In genomic region chr2:193141-193552, GRCh38 we compare ENCODE assay signal across 16 cellular contexts.
DNase-seq lines count a peak whose midpoint lies in the region; ATAC-seq and TF ChIP-seq lines count a peak whose summit lies in the region.
"Had no signal": no experiment of that assay in that cellular context is flagged by ENCODE, and none has a peak within 500 bp of the region (broad histone marks: within the 10 kb centered on the region; RNA-seq: fewer than 3 reads in every experiment).

No MANE protein-coding gene starts in this region.

- peaks cover 13 to 15% of the 10 kb centered on the region in 2 donors for H3K4me1 Mint-ChIP-seq in effector memory CD8-positive, alpha-beta T cell (ENCODE audit: low read depth in 2 of 2)
- H3K4me1 Mint-ChIP-seq in type B pancreatic cell (ENCODE audit: unreplicated experiment) = peaks cover 5% of the 10 kb centered on the region
- H3K4me1 Mint-ChIP-seq: CD4-positive, CD25-positive, alpha-beta regulatory T cell; naive B cell had no signal

- WGBS in IMR-90 (ENCODE audit: extremely low coverage in 2 of 2, insufficient read length in 1 of 2), 2 experiments = 21% methylated on average over 10 of the region's 14 CpGs; no CpG with 5 or more reads in 1 of the 2 experiments
- 81 to 94% methylated on average over 14 of the region's 14 CpGs for WGBS in thyroid gland, 2 donors

- H2BK15ac ChIP-seq in IMR-90 (ENCODE audit: low read depth, low read length) = no peak overlapping the region

- dilution Hi-C loops in IMR-90 (cut with HindIII; ENCODE audit: low sequenced_read_pairs, unreplicated experiment) = no loop called here

- no peak overlapping the region for H3K27ac ChIP-seq in IMR-90 (ENCODE audit: insufficient read depth, low read length)
- no peak overlapping the region for H3K27ac ChIP-seq in thyroid gland
- H3K27ac ChIP-seq: VCaP had no signal

- no peak overlapping the region for H2AFZ ChIP-seq in IMR-90 (replicated peaks; ENCODE audit: low read length, poor library complexity)

- H4K5ac ChIP-seq in IMR-90 (ENCODE audit: low read depth, low read length) = no peak overlapping the region

- no peak overlapping the region for H3K4ac ChIP-seq in IMR-90 (ENCODE audit: low read depth, low read length)

- no peak overlapping the region for H2BK5ac ChIP-seq in IMR-90 (ENCODE audit: low read depth, low read length, poor library complexity, severe bottlenecking)

- H4K8ac ChIP-seq in IMR-90 (ENCODE audit: low read depth in 2 of 2, low read length in 2 of 2) = no peak overlapping the region

- no peak overlapping the region for H3K18ac ChIP-seq in IMR-90 (ENCODE audit: low read depth, low read length)

- no peak overlapping the region for H2AK9ac ChIP-seq in IMR-90 (replicated peaks; ENCODE audit: low read depth, low read length, poor library complexity)

- peaks cover 0 to 5% of the 10 kb centered on the region in 2 donors for H3K27me3 Mint-ChIP-seq in effector memory CD8-positive, alpha-beta T cell
- no peaks in the 10 kb centered on the region for H3K27me3 Mint-ChIP-seq in type B pancreatic cell
- H3K27me3 Mint-ChIP-seq: CD4-positive, CD25-positive, alpha-beta regulatory T cell; naive B cell had no signal

- POLR2A ChIA-PET in BJ (lab: Charles Lee) (no interaction called here), IMR-90 (lab: Charles Lee; ENCODE audit: unreplicated experiment) (no interaction called here)

- H3K36me3 Mint-ChIP-seq in effector memory CD8-positive, alpha-beta T cell (ENCODE audit: insufficient read depth) = no peaks in the 10 kb centered on the region
- no peaks in the 10 kb centered on the region for H3K36me3 Mint-ChIP-seq in type B pancreatic cell
- H3K36me3 Mint-ChIP-seq: CD4-positive, CD25-positive, alpha-beta regulatory T cell; naive B cell had no signal

- TF ChIP-seq POLR2A in IMR-90 (IDR thresholded peaks at IDR 0.05; ENCODE audit: low read depth, low read length) (no peak), thyroid gland (IDR thresholded peaks at IDR 0.05) (no peak)

- peak overlapping the region; percentile 73 to 89 for H3K27ac Mint-ChIP-seq in effector memory CD8-positive, alpha-beta T cell
- H3K27ac Mint-ChIP-seq in type B pancreatic cell = no peak overlapping the region
- H3K27ac Mint-ChIP-seq: naive B cell had no signal

- H2BK120ac ChIP-seq in IMR-90 (ENCODE audit: low read depth, low read length) = no peak overlapping the region

- no peaks in the 10 kb centered on the region for H3K9me1 ChIP-seq in IMR-90 (ENCODE audit: insufficient read depth, low read length)

- H3K23ac ChIP-seq in IMR-90 (ENCODE audit: low read depth, low read length) = no peak overlapping the region

- no peaks in the 10 kb centered on the region for H3K27me3 ChIP-seq in BJ (ENCODE audit: control insufficient read depth, insufficient read depth, low read length)
- no peaks in the 10 kb centered on the region for H3K27me3 ChIP-seq in IMR-90 (ENCODE audit: control insufficient read depth, insufficient read depth, low read length)
- H3K27me3 ChIP-seq in thyroid gland = no peaks in the 10 kb centered on the region

- no peak overlapping the region for H3K9ac ChIP-seq in IMR-90 (ENCODE audit: low read depth, low read length)

- H3K4me1 ChIP-seq in IMR-90 (ENCODE audit: control insufficient read depth, insufficient read depth, low read length) (no peaks in the 10 kb centered on the region), thyroid gland (no peaks in the 10 kb centered on the region)

- no peak for TF ChIP-seq RAD21 in IMR-90 (IDR thresholded peaks at IDR 0.05; ENCODE audit: low read length)

- no peak overlapping the region for H2BK20ac ChIP-seq in IMR-90 (ENCODE audit: low read depth, low read length)

- H3K9me3 Mint-ChIP-seq in effector memory CD8-positive, alpha-beta T cell = peaks cover 3 to 6% of the 10 kb centered on the region in 2 donors
- H3K9me3 Mint-ChIP-seq in type B pancreatic cell = peaks cover 4% of the 10 kb centered on the region

- H3K36me3 ChIP-seq in BJ (ENCODE audit: control insufficient read depth, insufficient read depth, low read length) = no peaks in the 10 kb centered on the region
- no peaks in the 10 kb centered on the region for H3K36me3 ChIP-seq in IMR-90 (ENCODE audit: control insufficient read depth, insufficient read depth, low read length)
- H3K36me3 ChIP-seq in thyroid gland = no peaks in the 10 kb centered on the region

- H3K4me3 Mint-ChIP-seq in effector memory CD8-positive, alpha-beta T cell = peak overlapping the region; percentile 54 to 57
- no peak overlapping the region for H3K4me3 Mint-ChIP-seq in type B pancreatic cell
- H3K4me3 Mint-ChIP-seq: CD4-positive, CD25-positive, alpha-beta regulatory T cell; naive B cell had no signal

- no peak overlapping the region for H3K14ac ChIP-seq in IMR-90 (replicated peaks; ENCODE audit: low read depth, low read length)

- H4K91ac ChIP-seq in IMR-90 (ENCODE audit: insufficient read depth, low read depth, low read length) = no peak overlapping the region

- no peak overlapping the region for H3K56ac ChIP-seq in IMR-90 (ENCODE audit: extremely low read depth, insufficient read depth, low read length)

- no TSS peak for BruUV-seq in IMR-90 (replicated peaks; lab: Mats Ljungman, UMichigan)

- in situ Hi-C loops in IMR-90 (cut with MboI; ENCODE audit: low sequenced_read_pairs) = no loop called here

- H3K4me2 ChIP-seq in IMR-90 (ENCODE audit: low read depth, low read length) = no peak overlapping the region

- no peaks in the 10 kb centered on the region for H4K20me1 ChIP-seq in IMR-90 (ENCODE audit: insufficient read depth, low read length)

- H3K79me1 ChIP-seq in IMR-90 (ENCODE audit: low read depth in 1 of 2, low read length in 2 of 2) = no peaks in the 10 kb centered on the region

- CTCF ChIA-PET in BJ (lab: Yijun Ruan, JAX) (interaction anchor here (1.0 kb wide), 1 partner anchor 53 kb away, joined by 3 read pairs; no protein-coding TSS in a partner anchor), IMR-90 (lab: Yijun Ruan, JAX) (no interaction called here)

- H2AK5ac ChIP-seq in IMR-90 (ENCODE audit: low read depth, low read length) = no peak overlapping the region

- ATAC-seq in IMR-90 (ENCODE audit: low read depth) = peak; percentile 68
- ATAC-seq in effector memory CD8-positive, alpha-beta T cell (replicated peaks) = peak; percentile 92

- H3K9me3 ChIP-seq in IMR-90 (ENCODE audit: control insufficient read depth, insufficient read depth, low read length) (peaks cover 21% of the 10 kb centered on the region), thyroid gland (no peaks in the 10 kb centered on the region)

- DNase-seq in BJ (ENCODE audit: low read depth) = peak; percentile 50
- DNase-seq in IMR-90 = peak; percentile 2
- peak; percentile 59 to 64 (median 60) for DNase-seq in effector memory CD8-positive, alpha-beta T cell
- DNase-seq in renal cortical epithelial cell (ENCODE audit: low read depth) = peak; percentile 17
- DNase-seq in NCI-H1694 (lab: John Stamatoyannopoulos, UW) = no peak
- no peak for DNase-seq in ecto neural progenitor cell (ENCODE audit: low spot score)
- no peak for DNase-seq in type B pancreatic cell (ENCODE audit: extremely low spot score, unreplicated experiment)
- DNase-seq in thyroid gland = no peak
- DNase-seq: CD4-positive, CD25-positive, alpha-beta regulatory T cell; cerebellar nuclear complex; kidney; naive B cell; NCI-H1048; NCI-H526 had no signal

- no peak for TF ChIP-seq CTCF in BJ (IDR thresholded peaks at IDR 0.05; ENCODE audit: insufficient read depth, low read depth, low read length)
- TF ChIP-seq CTCF in IMR-90 (conservative IDR thresholded peaks at IDR 0.05; ENCODE audit: low read depth, low read length) = no peak
- TF ChIP-seq CTCF in type B pancreatic cell (conservative IDR thresholded peaks at IDR 0.05) = no peak
- TF ChIP-seq CTCF in thyroid gland (IDR thresholded peaks at IDR 0.05) = no peak

- H3K4me3 ChIP-seq in BJ (ENCODE audit: low read depth, low read length) (no peak overlapping the region), IMR-90 (ENCODE audit: insufficient read depth, low read depth, low read length) (no peak overlapping the region), thyroid gland (replicated peaks in 1 of 3) (no peak overlapping the region)
- H3K4me3 ChIP-seq: skin epidermis had no signal

- intact Hi-C loops in IMR-90 (cut with micrococcal nuclease) (no loop called here), thyroid gland (cut with DNase I) (no loop called here)

TF ChIP-seq in IMR-90, 13 proteins besides CTCF, POLR2A, EP300 and RAD21:
- no peak for TF ChIP-seq NFE2L2 (IDR thresholded peaks at IDR 0.05; ENCODE audit: low read depth, low read length)
- no peak for TF ChIP-seq BHLHE40 (IDR thresholded peaks at IDR 0.05; ENCODE audit: low read depth, low read length)
- no peak for TF ChIP-seq ELK1 (IDR thresholded peaks at IDR 0.05; ENCODE audit: borderline replicate concordance, low read depth, low read length)
- TF ChIP-seq USF2 (IDR thresholded peaks at IDR 0.05; ENCODE audit: low read depth, low read length) = no peak
- TF ChIP-seq SMC3 (IDR thresholded peaks at IDR 0.05; ENCODE audit: low read depth, low read length) = no peak
- TF ChIP-seq RFX5 (IDR thresholded peaks at IDR 0.05; ENCODE audit: low read depth, low read length) = no peak
- TF ChIP-seq MXI1 (IDR thresholded peaks at IDR 0.05; ENCODE audit: borderline replicate concordance, low read depth, low read length) = no peak

Comparison
In these comparisons a context has a peak if more than half of its experiments do, and no peak if none do; other contexts are left out.
1. DNase-seq: peak in BJ (single experiment), IMR-90 (single experiment), effector memory CD8-positive, alpha-beta T cell (3 of 3) and renal cortical epithelial cell (single experiment); none in NCI-H1694 (single experiment), ecto neural progenitor cell (single experiment), type B pancreatic cell (single experiment) and thyroid gland (0 of 2).